ENCODE assay signal across 7 cellular contexts in genomic region chr17:58200024-58200633, GRCh38. TPM values are rescaled to one million over a fixed set of nuclear protein-coding genes. Genes with fewer than 3 reads are reported as not detected.
DNase-seq lines count a peak whose midpoint lies in the region; ATAC-seq, FAIRE-seq and TF ChIP-seq lines count a peak whose summit lies in the region.

No MANE protein-coding gene starts in this region.

- FAIRE-seq in keratinocyte (lab: Jason Lieb, UNC), result peak; percentile 49

- H3K9me3 ChIP-seq in Karpas-422 (ENCODE audit: low read length) (no peaks in the 10 kb centered on the region), keratinocyte (ENCODE audit: control insufficient read depth, low read depth, low read length) (no peaks in the 10 kb centered on the region)

- POLR2A ChIA-PET in GM10248 (lab: Yijun Ruan, JAX), result no interaction called here
- POLR2A ChIA-PET in activated naive CD8-positive, alpha-beta T cell treated with anti-CD3 and anti-CD28 coated beads, Interleukin-2, amount 10 ng/mL, durations not matched to agents 7 days and 5 days (lab: Charles Lee), result interaction anchor here (0.8 kb wide), 1 partner anchor 19 kb away, joined by 3 read pairs; the partner anchor contains the start of gene MKS1

- H3K27me3 ChIP-seq in Karpas-422 (ENCODE audit: low read length) (no peaks in the 10 kb centered on the region), keratinocyte (ENCODE audit: control insufficient read depth, extremely low read depth, insufficient read depth, low read length) (no peaks in the 10 kb centered on the region)

- H3K9me2 ChIP-seq in Karpas-422 (replicated peaks; ENCODE audit: insufficient read depth, low read length), result no peaks in the 10 kb centered on the region

- peaks cover 6% of the 10 kb centered on the region for H3K27me3 Mint-ChIP-seq in activated naive CD8-positive, alpha-beta T cell treated with anti-CD3 and anti-CD28 coated beads, Interleukin-2, amount 10 ng/mL, durations not matched to agents 7 days and 5 days

- H3K4me3 ChIP-seq in Karpas-422 (ENCODE audit: low read length) (no peak overlapping the region), keratinocyte (ENCODE audit: control insufficient read depth in 2 of 3, extremely low read depth in 1 of 3, insufficient read depth in 2 of 3, low read depth in 1 of 3, low read length in 3 of 3) (no peak overlapping the region)

- H3K9ac ChIP-seq in Karpas-422 (ENCODE audit: low read length), result no peak overlapping the region
- H3K9ac ChIP-seq in keratinocyte (ENCODE audit: control insufficient read depth, extremely low read depth, insufficient read depth, low read length), result no peak overlapping the region

- no peak overlapping the region for H3K4me3 Mint-ChIP-seq in activated naive CD8-positive, alpha-beta T cell treated with anti-CD3 and anti-CD28 coated beads, Interleukin-2, amount 10 ng/mL, durations not matched to agents 7 days and 5 days

- no peaks in the 10 kb centered on the region for H3K9me3 Mint-ChIP-seq in activated naive CD8-positive, alpha-beta T cell treated with anti-CD3 and anti-CD28 coated beads, Interleukin-2, amount 10 ng/mL, durations not matched to agents 7 days and 5 days

- peaks cover 4% of the 10 kb centered on the region; the same call in 1 of the 2 replicates for H3K4me1 ChIP-seq in Karpas-422 (ENCODE audit: low read length)
- H3K4me1 ChIP-seq in keratinocyte (ENCODE audit: control insufficient read depth, extremely low read depth, insufficient read depth, low read length), result no peaks in the 10 kb centered on the region

- H3K36me3 Mint-ChIP-seq in activated naive CD8-positive, alpha-beta T cell treated with anti-CD3 and anti-CD28 coated beads, Interleukin-2, amount 10 ng/mL, durations not matched to agents 7 days and 5 days, result no peaks in the 10 kb centered on the region

- H3K4me2 ChIP-seq in Karpas-422 (ENCODE audit: low read depth, low read length, poor library complexity, severe bottlenecking), result no peak overlapping the region
- H3K4me2 ChIP-seq in keratinocyte (ENCODE audit: control insufficient read depth, extremely low read depth, insufficient read depth, low read depth, low read length), result no peak overlapping the region

- no peaks in the 10 kb centered on the region for H3K36me3 ChIP-seq in Karpas-422 (ENCODE audit: insufficient read depth, low read length)
- no peaks in the 10 kb centered on the region for H3K36me3 ChIP-seq in keratinocyte (ENCODE audit: control insufficient read depth in 2 of 2, extremely low read depth in 1 of 2, insufficient read depth in 2 of 2, low read length in 2 of 2)

- CTCF ChIA-PET in GM10248 (lab: Yijun Ruan, JAX), result interaction anchor here (0.7 to 5.4 kb wide), 39 partner anchors 8 to 417 kb away, joined by 3 to 77 read pairs (median 4); partner anchors contain the start of genes EPX, MKS1 and RNF43

- H3K9me1 ChIP-seq in keratinocyte (ENCODE audit: control insufficient read depth, extremely low read depth, insufficient read depth, low read length), result no peaks in the 10 kb centered on the region

- H3K27ac ChIP-seq in Karpas-422 (ENCODE audit: low read length), result no peak overlapping the region
- no peak overlapping the region for H3K27ac ChIP-seq in keratinocyte (ENCODE audit: control insufficient read depth, insufficient read depth, low read length)

- peak overlapping the region; percentile 28; the same call in 1 of the 2 replicates for H2AFZ ChIP-seq in Karpas-422 (ENCODE audit: low read length)
- no peak overlapping the region for H2AFZ ChIP-seq in keratinocyte (ENCODE audit: control insufficient read depth, low read length)

- no peak overlapping the region for H3K27ac Mint-ChIP-seq in activated naive CD8-positive, alpha-beta T cell treated with anti-CD3 and anti-CD28 coated beads, Interleukin-2, amount 10 ng/mL, durations not matched to agents 7 days and 5 days

- DNase-seq in GM10248 (ENCODE audit: extremely low spot score) (peak; percentile 72), Karpas-422 (peak; percentile 92), SKM-1 treated with dmso at 0.1 percent for 144 hours (lab: John Stamatoyannopoulos, UW; ENCODE audit: unreplicated experiment) (peak; percentile 29), keratinocyte (ENCODE audit: low read depth, low spot score) (no peak), epidermal melanocyte (ENCODE audit: insufficient read length, low spot score) (no peak)
- peak; percentile 67 for DNase-seq in activated naive CD8-positive, alpha-beta T cell treated with anti-CD3 and anti-CD28 coated beads, Interleukin-2, amount 10 ng/mL, durations not matched to agents 7 days and 5 days
- DNase-seq in stimulated activated CD8-positive, alpha-beta memory T cell treated with anti-CD3 and anti-CD28 coated beads, Interleukin-12 subunit alpha, Interleukin-12 subunit beta, amount 100 ng/mL, for 4 hours (ENCODE audit: low read depth), result peak; percentile 22

- H3K4me1 Mint-ChIP-seq in activated naive CD8-positive, alpha-beta T cell treated with anti-CD3 and anti-CD28 coated beads, Interleukin-2, amount 10 ng/mL, durations not matched to agents 7 days and 5 days, result peaks cover 5% of the 10 kb centered on the region

- TF ChIP-seq CTCF in GM10248 (IDR thresholded peaks at IDR 0.05; ENCODE audit: control extremely low read depth, extremely low read depth, low read depth, missing control alignments), result peak; percentile 74
- peak; percentile 67 to 76 (median 71) for TF ChIP-seq CTCF in keratinocyte (optimal IDR thresholded peaks at IDR 0.05 in 1 of 3, IDR thresholded peaks at IDR 0.05 in 1 of 3, conservative IDR thresholded peaks at IDR 0.05 in 1 of 3; ENCODE audit: extremely low read depth in 1 of 3, insufficient read depth in 2 of 3, low read length in 3 of 3)

- H4K20me1 ChIP-seq in Karpas-422 (ENCODE audit: insufficient read depth, low read depth, low read length), result no peaks in the 10 kb centered on the region
- no peaks in the 10 kb centered on the region for H4K20me1 ChIP-seq in keratinocyte (ENCODE audit: control insufficient read depth, extremely low read depth, insufficient read depth, low read length)

- H3K79me2 ChIP-seq in Karpas-422 (ENCODE audit: low read length), result no peaks in the 10 kb centered on the region
- no peaks in the 10 kb centered on the region for H3K79me2 ChIP-seq in keratinocyte (ENCODE audit: control insufficient read depth, insufficient read depth, low read length)

- ATAC-seq in activated naive CD8-positive, alpha-beta T cell treated with anti-CD3 and anti-CD28 coated beads, Interleukin-2, amount 10 ng/mL, durations not matched to agents 7 days and 5 days (ENCODE audit: low read depth), result peak; percentile 81

- dilution Hi-C loops in keratinocyte (cut with MboI; ENCODE audit: extremely low pct_ligation_motif_present, low sequenced_read_pairs), result no loop called here

RNA-seq across cellular contexts. Expression of gene EPX, which starts 7.6 kb away (rescaled TPM):
- total RNA-seq in Karpas-422 (2014; rRNA removed; shearing (Covaris generic); ENCODE audit: low replicate concordance), result not detected in 2 replicates
- not detected for total RNA-seq in activated naive CD8-positive, alpha-beta T cell treated with anti-CD3 and anti-CD28 coated beads, Interleukin-2, amount 10 ng/mL, durations not matched to agents 7 days and 5 days
- polyA plus RNA-seq in keratinocyte, result not detected in 3 replicates
- not detected for polyA plus RNA-seq in keratinocyte (2011; ENCODE audit: low read depth)
- not detected in 2 replicates for polyA plus RNA-seq in keratinocyte (2011; cell fraction: cytosol; rRNA removed)
- polyA plus RNA-seq in keratinocyte (2011; cell fraction: nucleus; rRNA removed), result not detected in 2 replicates
- polyA plus RNA-seq in keratinocyte (2012; ENCODE audit: low replicate concordance), result 0.07 TPM in 1 of 2 replicates, not detected in the other
- polyA minus RNA-seq in keratinocyte, result not detected in 3 replicates
- polyA minus RNA-seq in keratinocyte (2011; cell fraction: cytosol; rRNA and poly(A)+ RNA removed), result not detected
- not detected in 2 replicates for polyA minus RNA-seq in keratinocyte (2011; cell fraction: nucleus; rRNA and poly(A)+ RNA removed)

RNA-seq across cellular contexts. Expression of gene MKS1, which starts 18.9 kb away (rescaled TPM):
- 17.5 and 20.8 TPM in 2 replicates for total RNA-seq in Karpas-422 (2014; rRNA removed; shearing (Covaris generic); ENCODE audit: low replicate concordance)
- total RNA-seq in activated naive CD8-positive, alpha-beta T cell treated with anti-CD3 and anti-CD28 coated beads, Interleukin-2, amount 10 ng/mL, durations not matched to agents 7 days and 5 days, result 10 to 100 TPM; 23.0 to 26.5 TPM
- 11.2 to 12.2 TPM (median 12.0 TPM) in 3 replicates for polyA plus RNA-seq in keratinocyte
- polyA plus RNA-seq in keratinocyte (2011; ENCODE audit: low read depth), result 6.6 TPM
- 8.4 and 8.9 TPM in 2 replicates for polyA plus RNA-seq in keratinocyte (2011; cell fraction: cytosol; rRNA removed)
- 23.4 and 26.9 TPM in 2 replicates for polyA plus RNA-seq in keratinocyte (2011; cell fraction: nucleus; rRNA removed)
- polyA plus RNA-seq in keratinocyte (2012; ENCODE audit: low replicate concordance), result 10.3 and 10.7 TPM in 2 replicates
- 10.6 to 26.7 TPM (median 14.0 TPM) in 3 replicates for polyA minus RNA-seq in keratinocyte
- 14.6 TPM for polyA minus RNA-seq in keratinocyte (2011; cell fraction: cytosol; rRNA and poly(A)+ RNA removed)
- 9.6 and 10.2 TPM in 2 replicates for polyA minus RNA-seq in keratinocyte (2011; cell fraction: nucleus; rRNA and poly(A)+ RNA removed)

RNA-seq across cellular contexts. Expression of gene OR4D2, which starts 33.3 kb away (rescaled TPM):
- total RNA-seq in Karpas-422 (2014; rRNA removed; shearing (Covaris generic); ENCODE audit: low replicate concordance), result not detected in 2 replicates
- total RNA-seq in activated naive CD8-positive, alpha-beta T cell treated with anti-CD3 and anti-CD28 coated beads, Interleukin-2, amount 10 ng/mL, durations not matched to agents 7 days and 5 days, result not detected
- polyA plus RNA-seq in keratinocyte, result not detected in 3 replicates
- polyA plus RNA-seq in keratinocyte (2011; ENCODE audit: low read depth), result not detected
- polyA plus RNA-seq in keratinocyte (2011; cell fraction: cytosol; rRNA removed), result not detected in 2 replicates
- polyA plus RNA-seq in keratinocyte (2011; cell fraction: nucleus; rRNA removed), result not detected in 2 replicates
- polyA plus RNA-seq in keratinocyte (2012; ENCODE audit: low replicate concordance), result not detected in 2 replicates
- polyA minus RNA-seq in keratinocyte, result not detected in 3 replicates
- not detected for polyA minus RNA-seq in keratinocyte (2011; cell fraction: cytosol; rRNA and poly(A)+ RNA removed)
- polyA minus RNA-seq in keratinocyte (2011; cell fraction: nucleus; rRNA and poly(A)+ RNA removed), result not detected in 2 replicates

RNA-seq across cellular contexts. Expression of gene LPO, which starts 38.3 kb away (rescaled TPM):
- 0.36 TPM in 1 of 2 replicates, not detected in the other for total RNA-seq in Karpas-422 (2014; rRNA removed; shearing (Covaris generic); ENCODE audit: low replicate concordance)
- not detected for total RNA-seq in activated naive CD8-positive, alpha-beta T cell treated with anti-CD3 and anti-CD28 coated beads, Interleukin-2, amount 10 ng/mL, durations not matched to agents 7 days and 5 days
- polyA plus RNA-seq in keratinocyte, result not detected in 3 replicates
- not detected for polyA plus RNA-seq in keratinocyte (2011; ENCODE audit: low read depth)
- polyA plus RNA-seq in keratinocyte (2011; cell fraction: cytosol; rRNA removed), result not detected in 2 replicates
- polyA plus RNA-seq in keratinocyte (2011; cell fraction: nucleus; rRNA removed), result not detected in 2 replicates
- not detected in 2 replicates for polyA plus RNA-seq in keratinocyte (2012; ENCODE audit: low replicate concordance)
- polyA minus RNA-seq in keratinocyte, result not detected in 3 replicates
- not detected for polyA minus RNA-seq in keratinocyte (2011; cell fraction: cytosol; rRNA and poly(A)+ RNA removed)
- not detected in 2 replicates for polyA minus RNA-seq in keratinocyte (2011; cell fraction: nucleus; rRNA and poly(A)+ RNA removed)

RNA-seq across cellular contexts. Expression of gene OR4D1, which starts 51.9 kb away (rescaled TPM):
- not detected in 2 replicates for total RNA-seq in Karpas-422 (2014; rRNA removed; shearing (Covaris generic); ENCODE audit: low replicate concordance)
- total RNA-seq in activated naive CD8-positive, alpha-beta T cell treated with anti-CD3 and anti-CD28 coated beads, Interleukin-2, amount 10 ng/mL, durations not matched to agents 7 days and 5 days, result under 1 TPM; 0.65 to 0.72 TPM
- not detected in 3 replicates for polyA plus RNA-seq in keratinocyte
- not detected for polyA plus RNA-seq in keratinocyte (2011; ENCODE audit: low read depth)
- not detected in 2 replicates for polyA plus RNA-seq in keratinocyte (2011; cell fraction: cytosol; rRNA removed)
- not detected in 2 replicates for polyA plus RNA-seq in keratinocyte (2011; cell fraction: nucleus; rRNA removed)
- polyA plus RNA-seq in keratinocyte (2012; ENCODE audit: low replicate concordance), result not detected in 2 replicates
- polyA minus RNA-seq in keratinocyte, result not detected in 3 replicates
- not detected for polyA minus RNA-seq in keratinocyte (2011; cell fraction: cytosol; rRNA and poly(A)+ RNA removed)
- not detected in 2 replicates for polyA minus RNA-seq in keratinocyte (2011; cell fraction: nucleus; rRNA and poly(A)+ RNA removed)

Comparison
In these comparisons a context has a peak if more than half of its experiments do, and no peak if none do; other contexts are left out.
1. DNase-seq: peak in GM10248 (single experiment), Karpas-422 (single experiment), SKM-1 treated with dmso at 0.1 percent for 144 hours (single experiment), activated naive CD8-positive, alpha-beta T cell treated with anti-CD3 and anti-CD28 coated beads, Interleukin-2, amount 10 ng/mL, durations not matched to agents 7 days and 5 days (single experiment) and stimulated activated CD8-positive, alpha-beta memory T cell treated with anti-CD3 and anti-CD28 coated beads, Interleukin-12 subunit alpha, Interleukin-12 subunit beta, amount 100 ng/mL, for 4 hours (single experiment); none in keratinocyte (single experiment) and epidermal melanocyte (single experiment).